ENCODE assay signal across 11 cellular contexts in the genomic region with DNA sequence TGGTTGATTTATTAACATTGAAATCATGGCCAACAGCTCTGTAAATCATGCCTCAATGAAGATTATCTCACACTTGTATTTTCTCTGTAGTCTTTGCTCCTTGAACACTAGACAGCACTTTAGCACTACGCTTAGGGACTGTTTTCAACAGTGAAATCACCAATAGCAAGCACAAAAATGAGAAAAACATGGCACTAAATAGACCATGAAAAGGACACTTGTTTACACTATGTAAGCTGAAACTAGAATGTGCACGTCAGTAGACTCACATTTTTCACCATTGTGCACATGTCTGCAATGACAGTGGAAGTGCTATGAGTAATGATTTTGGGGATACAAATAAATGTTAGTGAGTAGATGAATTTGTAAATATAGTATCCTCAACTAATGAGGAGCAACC. TPM values are rescaled to one million over a fixed set of nuclear protein-coding genes. Genes with fewer than 3 reads are reported as not detected.
DNase-seq lines count a peak whose midpoint lies in the region; ATAC-seq and TF ChIP-seq lines count a peak whose summit lies in the region.
"Had no signal": no experiment of that assay in that cellular context is flagged by ENCODE, and none has a peak within 500 bp of the region (broad histone marks: within the 10 kb centered on the region; RNA-seq: fewer than 3 reads in every experiment).

No MANE protein-coding gene starts in this region.

- TF ChIP-seq POLR2A in NB4 (IDR thresholded peaks at IDR 0.05; ENCODE audit: extremely low read depth, insufficient read length) = no peak

- H3K4me3 Mint-ChIP-seq in CD4-positive, alpha-beta T cell = no peak overlapping the region

- H3K27ac ChIP-seq in right cardiac atrium (ENCODE audit: low read length) (no peak overlapping the region), heart right ventricle (peak overlapping the region in 4 of 10 donors; percentile 4 to 99 (median 31))
- H3K27ac ChIP-seq in CD4-positive, alpha-beta T cell (ENCODE audit: low read depth, low read length) = no peak overlapping the region
- H3K27ac ChIP-seq: VCaP had no signal

- peaks cover 5% of the 10 kb centered on the region for H3K4me1 ChIP-seq in right cardiac atrium (ENCODE audit: control insufficient read depth, insufficient read depth, low read length)
- H3K4me1 ChIP-seq in heart right ventricle = peaks cover 0 to 79% (median 59%) of the 10 kb centered on the region in 9 donors

- H3K36me3 ChIP-seq in heart right ventricle = no peaks in the 10 kb centered on the region

- no peak for DNase-seq in right cardiac atrium
- no peak for DNase-seq in heart right ventricle
- no peak for DNase-seq in NB4 (ENCODE audit: low read depth)
- peak; percentile 40 for DNase-seq in fibroblast of peridontal ligament (ENCODE audit: extremely low read depth)
- DNase-seq in CD4-positive, alpha-beta T cell = no peak
- no peak for DNase-seq in nucleus accumbens (lab: John Stamatoyannopoulos, UW)
- no peak for DNase-seq in retina
- DNase-seq in AG08395 (ENCODE audit: low spot score) = no peak
- DNase-seq: NCI-H226 had no signal

- no peak for ATAC-seq in right cardiac atrium
- ATAC-seq in heart right ventricle = no peak
- ATAC-seq in CD4-positive, alpha-beta T cell (ENCODE audit: poor library complexity) = no peak
- ATAC-seq: sciatic nerve had no signal

- no peaks in the 10 kb centered on the region for H3K9me3 Mint-ChIP-seq in CD4-positive, alpha-beta T cell

- 54% methylated on average over 2 of the region's 2 CpGs for WGBS in right cardiac atrium
- WGBS in heart right ventricle, 2 donors = 63% methylated on average over 2 of the region's 2 CpGs

- H3K4me3 ChIP-seq in right cardiac atrium (ENCODE audit: low read length) (peak overlapping the region; percentile 100), heart right ventricle (peak overlapping the region in 4 of 10 donors; percentile 73 to 94 (median 94)), NB4 (ENCODE audit: low read depth, low read length) (peak overlapping the region; percentile 96)

- H3K27me3 ChIP-seq in right cardiac atrium (ENCODE audit: control insufficient read depth, insufficient read depth) = no peaks in the 10 kb centered on the region
- H3K27me3 ChIP-seq in heart right ventricle = no peaks in the 10 kb centered on the region
- H3K27me3 ChIP-seq in CD4-positive, alpha-beta T cell (ENCODE audit: control insufficient read depth, insufficient read depth, low read length) = no peaks in the 10 kb centered on the region

- intact Hi-C loops in right cardiac atrium (cut with DNase I) (loop anchor here in 3 of 4 donors (5.0 to 10.0 kb wide), 6 partner anchors 74 to 164 kb away; no protein-coding TSS in a partner anchor), heart right ventricle (cut with DNase I) (loop anchor here (5.0 to 10.0 kb wide), 10 partner anchors 76 to 167 kb away; no protein-coding TSS in a partner anchor)
- intact Hi-C loops in CD4-positive, alpha-beta T cell (cut with DNase I, micrococcal nuclease) = loop anchor here (5.0 to 10.0 kb wide), 8 partner anchors 38 to 1707 kb away; a partner anchor contains a TSS

- no peaks in the 10 kb centered on the region for H3K27me3 Mint-ChIP-seq in CD4-positive, alpha-beta T cell

- no peak overlapping the region for H3K27ac Mint-ChIP-seq in CD4-positive, alpha-beta T cell

- TF ChIP-seq CTCF in heart right ventricle (IDR thresholded peaks at IDR 0.05) (no peak), NB4 (IDR thresholded peaks at IDR 0.05; ENCODE audit: low read depth, low read length) (no peak)
- no peak for TF ChIP-seq CTCF in CD4-positive, alpha-beta T cell (IDR thresholded peaks at IDR 0.05)

- peaks cover 26% of the 10 kb centered on the region for H3K4me1 Mint-ChIP-seq in CD4-positive, alpha-beta T cell (ENCODE audit: low read depth)

- CTCF ChIA-PET in CD4-positive, alpha-beta T cell (lab: Charles Lee) = no interaction called here

- peaks cover 12% of the 10 kb centered on the region for H3K36me3 Mint-ChIP-seq in CD4-positive, alpha-beta T cell (ENCODE audit: low read depth)

- H3K9me3 ChIP-seq in right cardiac atrium (ENCODE audit: control insufficient read depth, low read length) (no peaks in the 10 kb centered on the region), heart right ventricle (no peaks in the 10 kb centered on the region)
- no peaks in the 10 kb centered on the region for H3K9me3 ChIP-seq in CD4-positive, alpha-beta T cell (ENCODE audit: control insufficient read depth, low read length)

- POLR2A ChIA-PET in CD4-positive, alpha-beta T cell (lab: Charles Lee) = no interaction called here

RNA-seq across cellular contexts. Expression of a gene that starts 3.1 kb away (rescaled TPM):
- total RNA-seq in right cardiac atrium = 10 to 100 TPM; 43.1 to 62.7 (median 54.6) TPM
- polyA plus RNA-seq in right cardiac atrium = 12.1 TPM
- total RNA-seq in heart right ventricle = 10 to 100 TPM; 21.0 to 36.5 (median 29.9) TPM
- 1 to 10 TPM; 4.9 to 7.8 TPM for polyA plus RNA-seq in heart right ventricle
- 1 to 10 TPM; 4.6 to 5.6 TPM for total RNA-seq in CD4-positive, alpha-beta T cell
